In genomic region chr6:24902782-24903181, GRCh38 we compare ENCODE assay signal across 13 cellular contexts. TPM values are rescaled to one million over a fixed set of nuclear protein-coding genes. Genes with fewer than 3 reads are reported as not detected.
DNase-seq lines count a peak whose midpoint lies in the region; ATAC-seq, FAIRE-seq and TF ChIP-seq lines count a peak whose summit lies in the region.
"Had no signal": no experiment of that assay in that cellular context is flagged by ENCODE, and none has a peak within 500 bp of the region (broad histone marks: within the 10 kb centered on the region; RNA-seq: fewer than 3 reads in every experiment).

No MANE protein-coding gene starts in this region.

- H3K4me2 ChIP-seq in astrocyte (ENCODE audit: low read length): peak overlapping the region; percentile 51

- no peaks in the 10 kb centered on the region for H3K9me3 ChIP-seq in CD4-positive, alpha-beta memory T cell (ENCODE audit: control insufficient read depth in 1 of 2, low read length in 2 of 2)
- H3K9me3 ChIP-seq in astrocyte (ENCODE audit: insufficient read depth, low read depth, low read length) (no peaks in the 10 kb centered on the region), kidney (ENCODE audit: control insufficient read depth in 1 of 2, low read length in 2 of 2) (peaks cover 0 to 3% of the 10 kb centered on the region in 2 donors)
- H3K9me3 ChIP-seq in naive thymus-derived CD4-positive, alpha-beta T cell (ENCODE audit: control insufficient read depth in 2 of 3, low read length in 3 of 3): no peaks in the 10 kb centered on the region

- H3K4me3 ChIP-seq in CD4-positive, alpha-beta memory T cell (ENCODE audit: low read length in 2 of 2): no peak overlapping the region
- no peak overlapping the region for H3K4me3 ChIP-seq in astrocyte (ENCODE audit: insufficient read depth, low read depth, low read length)
- H3K4me3 ChIP-seq in naive thymus-derived CD4-positive, alpha-beta T cell (ENCODE audit: low read length): no peak overlapping the region
- H3K4me3 ChIP-seq in kidney (ENCODE audit: low read length in 2 of 2): no peak overlapping the region

- H3K27ac Mint-ChIP-seq in CD4-positive, alpha-beta memory T cell: peak overlapping the region; percentile 73 to 94 (median 89)
- H3K27ac Mint-ChIP-seq in astrocyte (ENCODE audit: unreplicated experiment): peak overlapping the region; percentile 56
- H3K27ac Mint-ChIP-seq in naive thymus-derived CD4-positive, alpha-beta T cell: peak overlapping the region; percentile 32 to 99 (median 91)

- no peaks in the 10 kb centered on the region for H3K27me3 ChIP-seq in CD4-positive, alpha-beta memory T cell (ENCODE audit: insufficient read depth, low read length)
- no peaks in the 10 kb centered on the region for H3K27me3 ChIP-seq in astrocyte (ENCODE audit: insufficient read depth, low read length)
- H3K27me3 ChIP-seq in naive thymus-derived CD4-positive, alpha-beta T cell (ENCODE audit: control insufficient read depth in 2 of 2, insufficient read depth in 2 of 2, low read length in 2 of 2): no peaks in the 10 kb centered on the region

- no peak for DNase-seq in CD4-positive, alpha-beta memory T cell
- DNase-seq in LHCN-M2 (ENCODE audit: low read depth) (peak; percentile 88), astrocyte (ENCODE audit: low read depth) (peak; percentile 88), NCI-H2227 (lab: John Stamatoyannopoulos, UW; ENCODE audit: unreplicated experiment) (no peak), NCI-H1048 (lab: John Stamatoyannopoulos, UW) (no peak), DMS53 (lab: John Stamatoyannopoulos, UW) (no peak), kidney (no peak)
- DNase-seq in naive thymus-derived CD4-positive, alpha-beta T cell: no peak
- DNase-seq: amygdala, GF-D8, NCI-H748 treated with DMSO at 0.1 percent for 48 hours, T-helper 9 cell had no signal

- peak overlapping the region in 6 of 8 donors; percentile 16 to 85 (median 63) for H3K4me3 Mint-ChIP-seq in CD4-positive, alpha-beta memory T cell
- H3K4me3 Mint-ChIP-seq in astrocyte (ENCODE audit: unreplicated experiment): no peak overlapping the region
- peak overlapping the region; percentile 30 to 97 (median 59) for H3K4me3 Mint-ChIP-seq in naive thymus-derived CD4-positive, alpha-beta T cell
- H3K4me3 Mint-ChIP-seq: nephron had no signal

- POLR2A ChIA-PET in CD4-positive, alpha-beta memory T cell (lab: Charles Lee; ENCODE audit: partially characterized antibody): interaction anchor here (0.8 to 26.9 kb wide), 7 partner anchors 9 to 89 kb away, joined by 3 to 734 read pairs (median 4); partner anchors contain the start of gene RIPOR2
- POLR2A ChIA-PET in naive thymus-derived CD4-positive, alpha-beta T cell (lab: Charles Lee): interaction anchor here (1.1 to 25.4 kb wide), 6 partner anchors 9 to 89 kb away, joined by 3 to 644 read pairs (median 4); partner anchors contain the start of gene RIPOR2

- FAIRE-seq in astrocyte (lab: Jason Lieb, UNC) (peak; percentile 71), kidney (lab: Jason Lieb, UNC) (no peak)

- intact Hi-C loops in CD4-positive, alpha-beta memory T cell (cut with micrococcal nuclease): loop anchor here (1.0 to 5.0 kb wide), 2 partner anchors 9 to 35 kb away; no protein-coding TSS in a partner anchor
- intact Hi-C loops in naive thymus-derived CD4-positive, alpha-beta T cell (cut with micrococcal nuclease): no loop called here
- intact Hi-C loops in kidney (cut with DNase I): no loop called here

- H3K79me2 ChIP-seq in astrocyte (ENCODE audit: insufficient read depth, low read length): no peaks in the 10 kb centered on the region

- H3K36me3 Mint-ChIP-seq in CD4-positive, alpha-beta memory T cell: peaks cover 76 to 88% of the 10 kb centered on the region in 2 donors
- no peaks in the 10 kb centered on the region for H3K36me3 Mint-ChIP-seq in astrocyte (ENCODE audit: low read depth, unreplicated experiment)
- peaks cover 32 to 83% (median 73%) of the 10 kb centered on the region in 5 donors for H3K36me3 Mint-ChIP-seq in naive thymus-derived CD4-positive, alpha-beta T cell

- H3K27me3 Mint-ChIP-seq in CD4-positive, alpha-beta memory T cell: no peaks in the 10 kb centered on the region
- H3K27me3 Mint-ChIP-seq in astrocyte (ENCODE audit: low read depth, unreplicated experiment): peaks cover 3% of the 10 kb centered on the region
- no peaks in the 10 kb centered on the region for H3K27me3 Mint-ChIP-seq in naive thymus-derived CD4-positive, alpha-beta T cell

- H3K9ac ChIP-seq in astrocyte (ENCODE audit: low read length) (no peak overlapping the region), kidney (ENCODE audit: low read length in 2 of 2) (no peak overlapping the region)

- H2AFZ ChIP-seq in astrocyte (ENCODE audit: low read depth, low read length): no peak overlapping the region

- peaks cover 99% of the 10 kb centered on the region for H3K4me1 ChIP-seq in CD4-positive, alpha-beta memory T cell (ENCODE audit: insufficient read depth, low read length)
- H3K4me1 ChIP-seq in astrocyte (ENCODE audit: insufficient read depth, low read length) (peaks cover 8% of the 10 kb centered on the region), kidney (ENCODE audit: control insufficient read depth in 1 of 2, insufficient read depth in 1 of 2, low read depth in 1 of 2, low read length in 2 of 2) (no peaks in the 10 kb centered on the region)
- peaks cover 81 to 96% of the 10 kb centered on the region in 2 donors for H3K4me1 ChIP-seq in naive thymus-derived CD4-positive, alpha-beta T cell (ENCODE audit: control insufficient read depth in 2 of 2, insufficient read depth in 2 of 2, low read length in 2 of 2)

- no peaks in the 10 kb centered on the region for H4K20me1 ChIP-seq in astrocyte (ENCODE audit: insufficient read depth, low read length)

- H3K9me3 Mint-ChIP-seq in CD4-positive, alpha-beta memory T cell: peaks cover 0 to 8% (median 0%) of the 10 kb centered on the region in 8 donors
- peaks cover 3% of the 10 kb centered on the region for H3K9me3 Mint-ChIP-seq in astrocyte (ENCODE audit: unreplicated experiment)
- H3K9me3 Mint-ChIP-seq in naive thymus-derived CD4-positive, alpha-beta T cell: peaks cover 0 to 15% (median 3%) of the 10 kb centered on the region in 11 donors

- H3K4me1 Mint-ChIP-seq in CD4-positive, alpha-beta memory T cell: peaks cover 81 to 99% (median 92%) of the 10 kb centered on the region in 4 donors
- peaks cover 3% of the 10 kb centered on the region for H3K4me1 Mint-ChIP-seq in astrocyte (ENCODE audit: low read depth, unreplicated experiment)
- peaks cover 69 to 99% (median 96%) of the 10 kb centered on the region in 7 donors for H3K4me1 Mint-ChIP-seq in naive thymus-derived CD4-positive, alpha-beta T cell

- CTCF ChIA-PET in CD4-positive, alpha-beta memory T cell (lab: Charles Lee; ENCODE audit: partially characterized antibody): interaction anchor here (1.4 to 13.2 kb wide), 4 partner anchors 14 to 124 kb away, joined by 4 to 245 read pairs (median 14); partner anchors contain the start of gene RIPOR2
- CTCF ChIA-PET in naive thymus-derived CD4-positive, alpha-beta T cell (lab: Charles Lee): interaction anchor here (1.2 kb wide), 2 partner anchors 30 to 89 kb away, joined by 4 to 6 read pairs; no protein-coding TSS in a partner anchor

- H3K36me3 ChIP-seq in CD4-positive, alpha-beta memory T cell (ENCODE audit: insufficient read depth, low read length): peaks cover 43% of the 10 kb centered on the region
- H3K36me3 ChIP-seq in astrocyte (ENCODE audit: insufficient read depth, low read length): no peaks in the 10 kb centered on the region
- peaks cover 3 to 42% (median 11%) of the 10 kb centered on the region in 3 experiments for H3K36me3 ChIP-seq in naive thymus-derived CD4-positive, alpha-beta T cell (ENCODE audit: control insufficient read depth in 2 of 3, insufficient read depth in 3 of 3, low read length in 3 of 3)
- H3K36me3 ChIP-seq in kidney (ENCODE audit: control insufficient read depth in 1 of 2, insufficient read depth in 2 of 2, low read length in 2 of 2): no peaks in the 10 kb centered on the region

- H3K27ac ChIP-seq in CD4-positive, alpha-beta memory T cell (ENCODE audit: low read depth, low read length): no peak overlapping the region
- H3K27ac ChIP-seq in astrocyte (ENCODE audit: low read depth, low read length): peak overlapping the region; percentile 36
- H3K27ac ChIP-seq in naive thymus-derived CD4-positive, alpha-beta T cell (ENCODE audit: low read depth, low read length): peak overlapping the region; percentile 53
- no peak overlapping the region for H3K27ac ChIP-seq in kidney (ENCODE audit: low read depth in 2 of 2, low read length in 2 of 2)

- no peak for ATAC-seq in naive thymus-derived CD4-positive, alpha-beta T cell

- peak; percentile 6 for TF ChIP-seq CTCF in astrocyte (IDR thresholded peaks at IDR 0.05; ENCODE audit: insufficient read depth, low read depth, low read length)
- TF ChIP-seq CTCF in kidney (IDR thresholded peaks at IDR 0.05; ENCODE audit: borderline replicate concordance, extremely low read depth, insufficient read depth): no peak

RNA-seq across cellular contexts. Expression of gene RIPOR2, which starts 33.0 kb away (rescaled TPM):
- total RNA-seq in CD4-positive, alpha-beta memory T cell: 100 to 1,000 TPM; 420 to 432 TPM
- polyA plus RNA-seq in CD4-positive, alpha-beta memory T cell: 100 to 1,000 TPM; 431 to 458 TPM
- total RNA-seq in LHCN-M2 (2014; rRNA removed): 0.64 and 1.7 TPM in 2 replicates
- 1.7 TPM for polyA plus RNA-seq in LHCN-M2 (2012)
- 0.29 and 0.95 TPM in 2 replicates for total RNA-seq in astrocyte
- total RNA-seq in naive thymus-derived CD4-positive, alpha-beta T cell: 100 to 1,000 TPM; 246 to 576 (median 431) TPM
- polyA plus RNA-seq in naive thymus-derived CD4-positive, alpha-beta T cell: 100 to 1,000 TPM; 532 to 813 TPM
- 24.2 TPM for total RNA-seq in kidney
- polyA plus RNA-seq in kidney (ENCODE audit: insufficient read depth, low read depth, low replicate concordance): 1.7 TPM

Comparison
In these comparisons a context has a peak if more than half of its experiments do, and no peak if none do; other contexts are left out.
1. DNase-seq: peak in LHCN-M2 (single experiment) and astrocyte (single experiment); none in CD4-positive, alpha-beta memory T cell (0 of 5), naive thymus-derived CD4-positive, alpha-beta T cell (0 of 9), NCI-H2227 (single experiment), NCI-H1048 (single experiment), DMS53 (single experiment) and kidney (single experiment).
2. H3K27ac ChIP-seq: peak in astrocyte (single experiment) and naive thymus-derived CD4-positive, alpha-beta T cell (single experiment); none in CD4-positive, alpha-beta memory T cell (single experiment) and kidney (0 of 2).
3. Peak in every context shown above with its lines, with median percentiles within 50 percentile points of each other: H3K27ac Mint-ChIP-seq.